In genomic region chr12:116153096-116153495, GRCh38 we compare ENCODE assay signal across 24 cellular contexts.
DNase-seq lines count a peak whose midpoint lies in the region; ATAC-seq and TF ChIP-seq lines count a peak whose summit lies in the region.
"Had no signal": no experiment of that assay in that cellular context is flagged by ENCODE, and none has a peak within 500 bp of the region (broad histone marks: within the 10 kb centered on the region; RNA-seq: fewer than 3 reads in every experiment).

No MANE protein-coding gene starts in this region.

- no peak overlapping the region for H3K27ac ChIP-seq in PC-3 (ENCODE audit: low read length)
- H3K27ac ChIP-seq in iPS-20b (ENCODE audit: low read length), result peak overlapping the region; percentile 28
- H3K27ac ChIP-seq in smooth muscle cell (ENCODE audit: low read depth), result peak overlapping the region; percentile 96
- H3K27ac ChIP-seq: prostate gland, SJCRH30, WERI-Rb-1 had no signal

- H3K36me3 ChIP-seq in PC-3 (ENCODE audit: low read depth, low read length) (no peaks in the 10 kb centered on the region), iPS-20b (ENCODE audit: insufficient read depth, low read depth, low read length) (no peaks in the 10 kb centered on the region), smooth muscle cell (ENCODE audit: low read depth) (no peaks in the 10 kb centered on the region)
- H3K36me3 ChIP-seq: prostate gland, SJCRH30, WERI-Rb-1 had no signal

- no peak overlapping the region for H3K27ac Mint-ChIP-seq in activated CD4-positive, alpha-beta T cell treated with anti-CD3 and anti-CD28 coated beads for 36 hours
- H3K27ac Mint-ChIP-seq: activated CD4-positive, alpha-beta memory T cell treated with anti-CD3 and anti-CD28 coated beads, Interleukin-2, amount 10 ng/mL, durations not matched to agents 7 days and 5 days; activated naive CD4-positive, alpha-beta T cell treated with anti-CD3 and anti-CD28 coated beads, Interleukin-2, amount 50 U/mL, for 72 hours; CD4-positive, CD25-positive, alpha-beta regulatory T cell had no signal

- H3F3A ChIP-seq in PC-3 (ENCODE audit: low read length, unreplicated experiment), result no peaks in the 10 kb centered on the region
- H3F3A ChIP-seq in smooth muscle cell (ENCODE audit: low read depth), result peaks cover 17% of the 10 kb centered on the region

- H3K36me3 Mint-ChIP-seq in activated CD4-positive, alpha-beta T cell treated with anti-CD3 and anti-CD28 coated beads for 36 hours (ENCODE audit: low read depth), result no peaks in the 10 kb centered on the region
- H3K36me3 Mint-ChIP-seq: activated naive CD4-positive, alpha-beta T cell treated with anti-CD3 and anti-CD28 coated beads, Interleukin-2, amount 50 U/mL, for 72 hours; CD4-positive, CD25-positive, alpha-beta regulatory T cell had no signal

- peak; percentile 44 for ATAC-seq in activated CD4-positive, alpha-beta T cell treated with anti-CD3 and anti-CD28 coated beads for 36 hours
- ATAC-seq in PC-3, result peak; percentile 51
- ATAC-seq in HG02970 (IDR thresholded peaks at IDR 0.05; ENCODE audit: low FRiP score, unreplicated experiment), result no peak
- ATAC-seq in stimulated activated naive CD8-positive, alpha-beta T cell treated with anti-CD3 and anti-CD28 coated beads, Interleukin-15, Interleukin-2, amounts not matched to agents 100 U/mL and 50 U/mL, for 24 hours, result no peak

- CTCF ChIA-PET in activated CD4-positive, alpha-beta T cell treated with anti-CD3 and anti-CD28 coated beads for 36 hours (lab: Charles Lee), result interaction anchor here (0.9 kb wide), 1 partner anchor 16 kb away, joined by 3 read pairs; no protein-coding TSS in a partner anchor
- CTCF ChIA-PET in PC-3 (lab: Charles Lee), result no interaction called here

- DNase-seq in activated CD4-positive, alpha-beta T cell treated with anti-CD3 and anti-CD28 coated beads for 36 hours, result no peak
- DNase-seq in activated CD4-positive, alpha-beta T cell treated with anti-CD3 and anti-CD28 coated beads, Interleukin-2, amount 50 U/mL, for 4 hours, result no peak
- DNase-seq in PC-3 (no peak), smooth muscle cell (lab: John Stamatoyannopoulos, UW; ENCODE audit: unreplicated experiment) (no peak)
- no peak for DNase-seq in stimulated activated naive CD8-positive, alpha-beta T cell treated with anti-CD3 and anti-CD28 coated beads, Interleukin-15, Interleukin-2, amounts not matched to agents 100 U/mL and 50 U/mL, for 24 hours
- DNase-seq in central memory CD4-positive, alpha-beta T cell, result no peak
- DNase-seq: ACHN; activated CD4-positive, alpha-beta memory T cell treated with anti-CD3 and anti-CD28 coated beads, Interleukin-2, amount 10 ng/mL, durations not matched to agents 7 days and 5 days; activated T-cell treated with anti-CD3 and anti-CD28 coated beads, Interleukin-2, amount 50 U/mL, for 48 hours; CD4-positive, CD25-positive, alpha-beta regulatory T cell; DMS 273 treated with DMSO at 0.1 percent for 48 hours; erythroblast; GDM1; naive thymus-derived CD4-positive, alpha-beta T cell; NCI-H1417 treated with DMSO at 0.1 percent for 48 hours; NCI-H2171 treated with DMSO at 0.1 percent for 48 hours; stimulated activated CD4-positive, alpha-beta T cell treated with anti-CD3 and anti-CD28 coated beads, Interleukin-4, amount 100 ng/mL, for 4 hours; T-helper 2 cell; WERI-Rb-1 had no signal

- no peaks in the 10 kb centered on the region for H3K27me3 Mint-ChIP-seq in activated CD4-positive, alpha-beta T cell treated with anti-CD3 and anti-CD28 coated beads for 36 hours
- H3K27me3 Mint-ChIP-seq: activated CD4-positive, alpha-beta memory T cell treated with anti-CD3 and anti-CD28 coated beads, Interleukin-2, amount 10 ng/mL, durations not matched to agents 7 days and 5 days; CD4-positive, CD25-positive, alpha-beta regulatory T cell; naive thymus-derived CD4-positive, alpha-beta T cell had no signal

- no peak overlapping the region for H3K9ac ChIP-seq in PC-3 (ENCODE audit: low read length)
- peak overlapping the region; percentile 12; the same call in 1 of the 2 replicates for H3K9ac ChIP-seq in iPS-20b (ENCODE audit: low read depth, low read length)
- H3K9ac ChIP-seq in smooth muscle cell (ENCODE audit: low read depth), result peak overlapping the region; percentile 74

- H3K9me3 Mint-ChIP-seq in activated CD4-positive, alpha-beta T cell treated with anti-CD3 and anti-CD28 coated beads for 36 hours (ENCODE audit: low read depth), result no peaks in the 10 kb centered on the region
- H3K9me3 Mint-ChIP-seq: activated CD4-positive, alpha-beta memory T cell treated with anti-CD3 and anti-CD28 coated beads, Interleukin-2, amount 10 ng/mL, durations not matched to agents 7 days and 5 days; activated naive CD4-positive, alpha-beta T cell treated with anti-CD3 and anti-CD28 coated beads, Interleukin-2, amount 50 U/mL, for 72 hours; CD4-positive, CD25-positive, alpha-beta regulatory T cell; naive thymus-derived CD4-positive, alpha-beta T cell had no signal

- H3K4me1 Mint-ChIP-seq in activated CD4-positive, alpha-beta T cell treated with anti-CD3 and anti-CD28 coated beads for 36 hours, result peaks cover 70% of the 10 kb centered on the region

- H3K9me3 ChIP-seq in PC-3 (ENCODE audit: low read length) (no peaks in the 10 kb centered on the region), iPS-20b (ENCODE audit: insufficient read depth, low read depth, low read length) (no peaks in the 10 kb centered on the region), smooth muscle cell (replicated peaks; ENCODE audit: low read depth) (no peaks in the 10 kb centered on the region)
- H3K9me3 ChIP-seq: prostate gland, SJCRH30 had no signal

- H3K79me2 ChIP-seq in PC-3 (ENCODE audit: low read length), result peaks cover 98% of the 10 kb centered on the region
- peaks cover 99% of the 10 kb centered on the region for H3K79me2 ChIP-seq in smooth muscle cell (ENCODE audit: low read depth)

- no peaks in the 10 kb centered on the region for H3K9me2 ChIP-seq in PC-3 (replicated peaks; ENCODE audit: low read length)

- H4K20me1 ChIP-seq in PC-3 (ENCODE audit: low read length) (peaks cover 74% of the 10 kb centered on the region), smooth muscle cell (ENCODE audit: low read depth) (peaks cover 44% of the 10 kb centered on the region)

- intact Hi-C loops in activated CD4-positive, alpha-beta T cell treated with anti-CD3 and anti-CD28 coated beads for 36 hours (cut with DNase I, micrococcal nuclease), result no loop called here
- intact Hi-C loops in PC-3 (cut with micrococcal nuclease), result no loop called here

- H3K4me3 ChIP-seq in PC-3 (ENCODE audit: low read length) (no peak overlapping the region), iPS-20b (ENCODE audit: low read length) (0 out of 2 replicates have a peak overlapping the region, but pooled peaks have one; percentile 46), smooth muscle cell (no peak overlapping the region)
- H3K4me3 ChIP-seq: prostate gland, SJCRH30 had no signal

- H3K27me3 ChIP-seq in PC-3 (ENCODE audit: low read length) (no peaks in the 10 kb centered on the region), iPS-20b (ENCODE audit: insufficient read depth, low read length) (no peaks in the 10 kb centered on the region), smooth muscle cell (ENCODE audit: low read depth) (no peaks in the 10 kb centered on the region)
- H3K27me3 ChIP-seq: SJCRH30 had no signal

- H2AFZ ChIP-seq in PC-3 (ENCODE audit: low read length) (no peak overlapping the region), smooth muscle cell (ENCODE audit: low read depth) (no peak overlapping the region)

- POLR2A ChIA-PET in activated CD4-positive, alpha-beta T cell treated with anti-CD3 and anti-CD28 coated beads for 36 hours (lab: Charles Lee), result no interaction called here
- POLR2A ChIA-PET in PC-3 (lab: Charles Lee; ENCODE audit: unreplicated experiment), result no interaction called here

- TF ChIP-seq CTCF in PC-3 (conservative IDR thresholded peaks at IDR 0.05; ENCODE audit: low read depth, low read length), result no peak
- no peak for TF ChIP-seq CTCF in smooth muscle cell (IDR thresholded peaks at IDR 0.05; ENCODE audit: borderline replicate concordance, insufficient read depth, poor library complexity, severe bottlenecking)

- H3K4me3 Mint-ChIP-seq in activated CD4-positive, alpha-beta T cell treated with anti-CD3 and anti-CD28 coated beads for 36 hours, result no peak overlapping the region
- H3K4me3 Mint-ChIP-seq: activated CD4-positive, alpha-beta memory T cell treated with anti-CD3 and anti-CD28 coated beads, Interleukin-2, amount 10 ng/mL, durations not matched to agents 7 days and 5 days; CD4-positive, CD25-positive, alpha-beta regulatory T cell had no signal

- H3K4me1 ChIP-seq in PC-3 (ENCODE audit: insufficient read depth, low read length) (peaks cover 25% of the 10 kb centered on the region), iPS-20b (ENCODE audit: insufficient read depth, low read length) (peaks cover 43% of the 10 kb centered on the region), smooth muscle cell (ENCODE audit: low read depth) (peaks cover 55% of the 10 kb centered on the region)

- no TSS peak for BruUV-seq in PC-3 (replicated peaks; lab: Mats Ljungman, UMichigan)

- no peak overlapping the region for H3K4me2 ChIP-seq in PC-3 (ENCODE audit: low read length)
- H3K4me2 ChIP-seq in smooth muscle cell, result peak overlapping the region; percentile 79

Comparison
In these comparisons a context has a peak if more than half of its experiments do, and no peak if none do; other contexts are left out.
1. ATAC-seq: peak in activated CD4-positive, alpha-beta T cell treated with anti-CD3 and anti-CD28 coated beads for 36 hours (single experiment) and PC-3 (single experiment); none in HG02970 (single experiment) and stimulated activated naive CD8-positive, alpha-beta T cell treated with anti-CD3 and anti-CD28 coated beads, Interleukin-15, Interleukin-2, amounts not matched to agents 100 U/mL and 50 U/mL, for 24 hours (single experiment).